Comparison of ENCODE assay signal across 1 cellular context in genomic region chr5:68953885-68954617, GRCh38.
TF ChIP-seq lines count a peak whose summit lies in the region.

No MANE protein-coding gene starts in this region.

TF ChIP-seq in SK-N-SH, 30 proteins besides CTCF, POLR2A, EP300 and RAD21 (continued from another document):
- TF ChIP-seq, protein P1, sequence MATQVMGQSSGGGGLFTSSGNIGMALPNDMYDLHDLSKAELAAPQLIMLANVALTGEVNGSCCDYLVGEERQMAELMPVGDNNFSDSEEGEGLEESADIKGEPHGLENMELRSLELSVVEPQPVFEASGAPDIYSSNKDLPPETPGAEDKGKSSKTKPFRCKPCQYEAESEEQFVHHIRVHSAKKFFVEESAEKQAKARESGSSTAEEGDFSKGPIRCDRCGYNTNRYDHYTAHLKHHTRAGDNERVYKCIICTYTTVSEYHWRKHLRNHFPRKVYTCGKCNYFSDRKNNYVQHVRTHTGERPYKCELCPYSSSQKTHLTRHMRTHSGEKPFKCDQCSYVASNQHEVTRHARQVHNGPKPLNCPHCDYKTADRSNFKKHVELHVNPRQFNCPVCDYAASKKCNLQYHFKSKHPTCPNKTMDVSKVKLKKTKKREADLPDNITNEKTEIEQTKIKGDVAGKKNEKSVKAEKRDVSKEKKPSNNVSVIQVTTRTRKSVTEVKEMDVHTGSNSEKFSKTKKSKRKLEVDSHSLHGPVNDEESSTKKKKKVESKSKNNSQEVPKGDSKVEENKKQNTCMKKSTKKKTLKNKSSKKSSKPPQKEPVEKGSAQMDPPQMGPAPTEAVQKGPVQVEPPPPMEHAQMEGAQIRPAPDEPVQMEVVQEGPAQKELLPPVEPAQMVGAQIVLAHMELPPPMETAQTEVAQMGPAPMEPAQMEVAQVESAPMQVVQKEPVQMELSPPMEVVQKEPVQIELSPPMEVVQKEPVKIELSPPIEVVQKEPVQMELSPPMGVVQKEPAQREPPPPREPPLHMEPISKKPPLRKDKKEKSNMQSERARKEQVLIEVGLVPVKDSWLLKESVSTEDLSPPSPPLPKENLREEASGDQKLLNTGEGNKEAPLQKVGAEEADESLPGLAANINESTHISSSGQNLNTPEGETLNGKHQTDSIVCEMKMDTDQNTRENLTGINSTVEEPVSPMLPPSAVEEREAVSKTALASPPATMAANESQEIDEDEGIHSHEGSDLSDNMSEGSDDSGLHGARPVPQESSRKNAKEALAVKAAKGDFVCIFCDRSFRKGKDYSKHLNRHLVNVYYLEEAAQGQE (IDR thresholded peaks at IDR 0.05; ENCODE audit: low read depth, low read length): no peak
- TF ChIP-seq YY1 (IDR thresholded peaks at IDR 0.05; ENCODE audit: low read depth) (no peak), GATA2 (CRISPR knock-in tag; IDR thresholded peaks at IDR 0.05) (no peak), USF1 (IDR thresholded peaks at IDR 0.05; ENCODE audit: borderline replicate concordance, low read depth) (no peak), FOXM1 (IDR thresholded peaks at IDR 0.05; ENCODE audit: low read depth) (no peak), ZBTB33 (IDR thresholded peaks at IDR 0.05; ENCODE audit: borderline replicate concordance, low read depth) (no peak), TCF12 (IDR thresholded peaks at IDR 0.05) (no peak), NRF1 (IDR thresholded peaks at IDR 0.05; ENCODE audit: low read depth, low read length) (no peak), EZH2phosphoT487 (IDR thresholded peaks at IDR 0.05; ENCODE audit: borderline replicate concordance, low read depth) (no peak), SMC3 (IDR thresholded peaks at IDR 0.05; ENCODE audit: low read depth, low read length) (no peak), RCOR1 (IDR thresholded peaks at IDR 0.05; ENCODE audit: low read length) (no peak), JUND (IDR thresholded peaks at IDR 0.05) (no peak), GABPA (IDR thresholded peaks at IDR 0.05; ENCODE audit: low read depth) (no peak)
- TF ChIP-seq, protein P2, sequence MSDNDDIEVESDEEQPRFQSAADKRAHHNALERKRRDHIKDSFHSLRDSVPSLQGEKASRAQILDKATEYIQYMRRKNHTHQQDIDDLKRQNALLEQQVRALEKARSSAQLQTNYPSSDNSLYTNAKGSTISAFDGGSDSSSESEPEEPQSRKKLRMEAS (IDR thresholded peaks at IDR 0.05; ENCODE audit: low read depth): no peak
- TF ChIP-seq, protein P3, sequence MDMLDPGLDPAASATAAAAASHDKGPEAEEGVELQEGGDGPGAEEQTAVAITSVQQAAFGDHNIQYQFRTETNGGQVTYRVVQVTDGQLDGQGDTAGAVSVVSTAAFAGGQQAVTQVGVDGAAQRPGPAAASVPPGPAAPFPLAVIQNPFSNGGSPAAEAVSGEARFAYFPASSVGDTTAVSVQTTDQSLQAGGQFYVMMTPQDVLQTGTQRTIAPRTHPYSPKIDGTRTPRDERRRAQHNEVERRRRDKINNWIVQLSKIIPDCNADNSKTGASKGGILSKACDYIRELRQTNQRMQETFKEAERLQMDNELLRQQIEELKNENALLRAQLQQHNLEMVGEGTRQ (IDR thresholded peaks at IDR 0.05; ENCODE audit: borderline replicate concordance, low read depth, low read length): no peak
